In the genomic region with DNA sequence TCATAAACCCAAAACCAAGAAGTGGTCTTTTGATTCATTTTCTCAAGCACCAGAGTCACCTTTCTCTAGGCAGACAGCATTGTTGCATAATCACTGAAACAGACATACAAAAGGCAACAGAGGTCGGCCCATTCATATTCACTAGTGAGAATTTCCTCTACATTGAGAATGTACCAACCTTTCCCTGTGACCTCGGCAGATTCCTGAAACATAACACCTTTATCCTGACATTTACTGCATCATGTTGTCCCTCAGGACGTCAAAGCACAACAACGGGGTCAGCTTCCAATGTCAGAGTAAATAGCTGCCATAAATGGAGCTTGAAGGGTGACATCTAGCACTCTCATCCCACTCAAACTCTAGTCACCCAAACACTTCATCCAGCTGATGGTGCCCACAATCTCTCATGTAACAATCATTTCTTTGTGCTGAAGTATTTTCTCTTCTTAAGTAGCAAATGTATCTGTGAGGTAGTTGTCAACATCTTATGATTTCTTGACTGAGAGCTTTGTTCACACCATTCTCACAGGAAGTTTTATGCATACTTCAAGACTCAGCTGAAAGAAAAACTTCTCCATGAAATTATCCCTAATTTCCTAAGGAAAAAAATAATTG, we compare ENCODE assay signal across 15 cellular contexts.
"Had no signal": no experiment of that assay in that cellular context is flagged by ENCODE, and none has a peak within 500 bp of the region (broad histone marks: within the 10 kb centered on the region; RNA-seq: fewer than 3 reads in every experiment).

No MANE protein-coding gene starts in this region.

- H3K27me3 Mint-ChIP-seq: naive thymus-derived CD4-positive, alpha-beta T cell; stimulated activated naive B cell treated with anti-CD40 and anti-IgM and Interleukin-4, amounts not matched to agents 10 μg/mL and 1 μg/mL and 100 μg/mL, for 72 hours had no signal

- H3K9me3 ChIP-seq: adrenal gland, tibial nerve had no signal

- H3K4me3 Mint-ChIP-seq: naive thymus-derived CD4-positive, alpha-beta T cell; stimulated activated naive B cell treated with anti-CD40 and anti-IgM and Interleukin-4, amounts not matched to agents 10 μg/mL and 1 μg/mL and 100 μg/mL, for 72 hours had no signal

- H3K4me1 ChIP-seq: adrenal gland, tibial nerve had no signal

- H3K4me3 ChIP-seq: adrenal gland, tibial nerve had no signal

- H3K27ac Mint-ChIP-seq: naive thymus-derived CD4-positive, alpha-beta T cell; stimulated activated naive B cell treated with anti-CD40 and anti-IgM and Interleukin-4, amounts not matched to agents 10 μg/mL and 1 μg/mL and 100 μg/mL, for 72 hours had no signal

- DNase-seq: activated CD4-positive, alpha-beta T cell treated with anti-CD3 and anti-CD28 coated beads, Interleukin-2, amount 50 U/mL, for 4 hours; activated CD4-positive, CD25-positive, alpha-beta regulatory T cell; activated naive CD4-positive, alpha-beta T cell treated with anti-CD3 and anti-CD28 coated beads, Interleukin-2, amount 50 U/mL, for 16 hours; activated T-cell treated with anti-CD3 and anti-CD28 coated beads, Interleukin-2, amount 50 U/mL, for 1 hour; adrenal gland; caudate nucleus; cortex of kidney; effector CD8-positive, alpha-beta T cell; left colon; mammary epithelial cell; naive thymus-derived CD4-positive, alpha-beta T cell; right cardiac atrium; stimulated activated naive B cell treated with anti-CD40 and anti-IgM and Interleukin-4, amounts not matched to agents 10 μg/mL and 1 μg/mL and 100 μg/mL, for 72 hours had no signal

- H3K27me3 ChIP-seq: adrenal gland, tibial nerve had no signal

- H3K4me1 Mint-ChIP-seq: naive thymus-derived CD4-positive, alpha-beta T cell; stimulated activated naive B cell treated with anti-CD40 and anti-IgM and Interleukin-4, amounts not matched to agents 10 μg/mL and 1 μg/mL and 100 μg/mL, for 72 hours had no signal

- H3K27ac ChIP-seq: adrenal gland, epithelial cell of prostate, tibial nerve had no signal

- H3K36me3 ChIP-seq: adrenal gland, tibial nerve had no signal

- ATAC-seq: left colon; naive thymus-derived CD4-positive, alpha-beta T cell; right cardiac atrium; stimulated activated naive B cell treated with anti-CD40 and anti-IgM and Interleukin-4, amounts not matched to agents 10 μg/mL and 1 μg/mL and 100 μg/mL, for 72 hours had no signal

- H3K36me3 Mint-ChIP-seq: naive thymus-derived CD4-positive, alpha-beta T cell; stimulated activated naive B cell treated with anti-CD40 and anti-IgM and Interleukin-4, amounts not matched to agents 10 μg/mL and 1 μg/mL and 100 μg/mL, for 72 hours had no signal
